In the genomic region with DNA sequence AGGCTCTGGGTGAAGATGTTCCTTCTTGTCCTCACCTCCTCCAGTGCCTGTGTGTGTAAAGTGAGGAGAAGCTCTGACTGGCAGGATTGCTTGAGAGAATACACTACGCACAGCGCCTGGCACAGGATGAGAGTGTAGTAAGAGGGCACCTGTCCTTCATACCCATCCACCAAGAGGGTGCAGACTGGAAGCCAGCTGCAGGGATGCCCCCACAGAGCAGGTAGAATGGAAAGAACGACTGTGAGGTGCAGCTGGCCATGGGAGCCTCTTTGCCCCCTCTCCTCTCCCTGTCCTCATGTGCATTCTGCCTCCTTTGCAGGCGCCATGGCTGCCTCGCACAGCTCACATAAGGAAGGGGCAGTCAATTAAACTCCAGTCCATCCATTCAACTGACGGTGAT, we compare ENCODE assay signal across 16 cellular contexts. TPM values are rescaled to one million over a fixed set of nuclear protein-coding genes. Genes with fewer than 3 reads are reported as not detected.
DNase-seq lines count a peak whose midpoint lies in the region; ATAC-seq and TF ChIP-seq lines count a peak whose summit lies in the region.
"Had no signal": no experiment of that assay in that cellular context is flagged by ENCODE, and none has a peak within 500 bp of the region (broad histone marks: within the 10 kb centered on the region; RNA-seq: fewer than 3 reads in every experiment).

No MANE protein-coding gene starts in this region.

- no peak overlapping the region for H3K4me3 Mint-ChIP-seq in activated T-cell treated with anti-CD3 and anti-CD28 coated beads, Interleukin-2, amount 50 U/mL, for 24 hours
- H3K4me3 Mint-ChIP-seq in activated T-cell treated with anti-CD3 and anti-CD28 coated beads, Interleukin-2, amount 50 U/mL, for 4 hours: no peak overlapping the region
- no peak overlapping the region for H3K4me3 Mint-ChIP-seq in activated T-helper 17 cell treated with anti-CD3 and anti-CD28 coated beads, Interleukin-2, amount 50 U/mL, for 72 hours
- no peak overlapping the region for H3K4me3 Mint-ChIP-seq in neural progenitor cell

- no peaks in the 10 kb centered on the region for H3K9me3 Mint-ChIP-seq in activated T-cell treated with anti-CD3 and anti-CD28 coated beads, Interleukin-2, amount 50 U/mL, for 24 hours
- H3K9me3 Mint-ChIP-seq in activated T-cell treated with anti-CD3 and anti-CD28 coated beads, Interleukin-2, amount 50 U/mL, for 4 hours: no peaks in the 10 kb centered on the region
- H3K9me3 Mint-ChIP-seq in activated T-helper 17 cell treated with anti-CD3 and anti-CD28 coated beads, Interleukin-2, amount 50 U/mL, for 72 hours: no peaks in the 10 kb centered on the region
- no peaks in the 10 kb centered on the region for H3K9me3 Mint-ChIP-seq in neural progenitor cell
- H3K9me3 Mint-ChIP-seq: T-helper 1 cell treated with Interleukin-12 subunit alpha and Interleukin-12 subunit beta and Interleukin-4 antibody, amounts not matched to agents 30 μg/mL and 1 μg/mL, for 36 hours had no signal

- TF ChIP-seq POLR2A in uterus (IDR thresholded peaks at IDR 0.05) (no peak), right lobe of liver (IDR thresholded peaks at IDR 0.05) (no peak)

- H3K4me1 Mint-ChIP-seq in activated T-cell treated with anti-CD3 and anti-CD28 coated beads, Interleukin-2, amount 50 U/mL, for 24 hours (ENCODE audit: low read depth): peaks cover 41% of the 10 kb centered on the region
- H3K4me1 Mint-ChIP-seq in activated T-cell treated with anti-CD3 and anti-CD28 coated beads, Interleukin-2, amount 50 U/mL, for 4 hours (ENCODE audit: low read depth): peaks cover 41% of the 10 kb centered on the region
- H3K4me1 Mint-ChIP-seq in activated T-helper 17 cell treated with anti-CD3 and anti-CD28 coated beads, Interleukin-2, amount 50 U/mL, for 72 hours: peaks cover 16% of the 10 kb centered on the region
- peaks cover 38% of the 10 kb centered on the region for H3K4me1 Mint-ChIP-seq in neural progenitor cell

- H3K79me2 ChIP-seq in neural progenitor cell (ENCODE audit: low read depth): no peaks in the 10 kb centered on the region

- H3K9me3 ChIP-seq in neural progenitor cell (ENCODE audit: low read depth) (no peaks in the 10 kb centered on the region), uterus (no peaks in the 10 kb centered on the region), right lobe of liver (no peaks in the 10 kb centered on the region)
- H3K9me3 ChIP-seq: A549; BLaER1 treated with 17β-estradiol and CSF1 and Interleukin-3, amounts not matched to agents 10 nM and 100 nM; body of pancreas; left lung; upper lobe of right lung had no signal

- H3K4me1 ChIP-seq in neural progenitor cell (peaks cover 17% of the 10 kb centered on the region), uterus (peaks cover 4 to 14% of the 10 kb centered on the region in 2 donors), right lobe of liver (peaks cover 0 to 6% (median 2%) of the 10 kb centered on the region in 4 donors)

- H3K27ac Mint-ChIP-seq in activated T-cell treated with anti-CD3 and anti-CD28 coated beads, Interleukin-2, amount 50 U/mL, for 24 hours: peak overlapping the region; percentile 76
- H3K27ac Mint-ChIP-seq in activated T-helper 17 cell treated with anti-CD3 and anti-CD28 coated beads, Interleukin-2, amount 50 U/mL, for 72 hours: peak overlapping the region; percentile 25
- H3K27ac Mint-ChIP-seq in neural progenitor cell: no peak overlapping the region

- no peak overlapping the region for H3K9ac ChIP-seq in neural progenitor cell

- H3K4me2 ChIP-seq in neural progenitor cell: peak overlapping the region; percentile 45

- intact Hi-C loops in uterus (cut with DNase I; ENCODE audit: low total_unique reads) (no loop called here), right lobe of liver (cut with DNase I) (no loop called here)

- H3K27me3 ChIP-seq in neural progenitor cell (no peaks in the 10 kb centered on the region), uterus (no peaks in the 10 kb centered on the region), right lobe of liver (no peaks in the 10 kb centered on the region)
- H3K27me3 ChIP-seq: BLaER1 treated with 17β-estradiol and CSF1 and Interleukin-3, amounts not matched to agents 10 nM and 100 nM; body of pancreas; left lung; upper lobe of right lung had no signal

- no peaks in the 10 kb centered on the region for H3K27me3 Mint-ChIP-seq in activated T-cell treated with anti-CD3 and anti-CD28 coated beads, Interleukin-2, amount 50 U/mL, for 24 hours
- H3K27me3 Mint-ChIP-seq in activated T-cell treated with anti-CD3 and anti-CD28 coated beads, Interleukin-2, amount 50 U/mL, for 4 hours (ENCODE audit: low read depth): no peaks in the 10 kb centered on the region
- H3K27me3 Mint-ChIP-seq in activated T-helper 17 cell treated with anti-CD3 and anti-CD28 coated beads, Interleukin-2, amount 50 U/mL, for 72 hours: no peaks in the 10 kb centered on the region
- peaks cover 3% of the 10 kb centered on the region for H3K27me3 Mint-ChIP-seq in neural progenitor cell (ENCODE audit: insufficient read depth, low read depth)

- H3F3A ChIP-seq in neural progenitor cell (ENCODE audit: low read depth): peaks cover 23% of the 10 kb centered on the region

- no peak for DNase-seq in activated T-cell treated with anti-CD3 and anti-CD28 coated beads, Interleukin-2, amount 50 U/mL, for 24 hours
- no peak for DNase-seq in activated T-cell treated with anti-CD3 and anti-CD28 coated beads, Interleukin-2, amount 50 U/mL, for 4 hours
- DNase-seq in neural progenitor cell (ENCODE audit: low spot score): no peak
- DNase-seq in uterus: no peak
- DNase-seq in right lobe of liver: no peak
- no peak for DNase-seq in putamen (ENCODE audit: low spot score)
- DNase-seq: GOT3, upper lobe of right lung had no signal

- H3K4me3 ChIP-seq in neural progenitor cell: no peak overlapping the region
- no peak overlapping the region for H3K4me3 ChIP-seq in uterus
- H3K4me3 ChIP-seq in right lobe of liver: no peak overlapping the region
- H3K4me3 ChIP-seq: A549; BLaER1 treated with 17β-estradiol and CSF1 and Interleukin-3, amounts not matched to agents 10 nM and 100 nM; body of pancreas; left lung; upper lobe of right lung had no signal

- peak overlapping the region; percentile 30 for H3K27ac ChIP-seq in neural progenitor cell
- peak overlapping the region; percentile 80 for H3K27ac ChIP-seq in uterus
- H3K27ac ChIP-seq in right lobe of liver: no peak overlapping the region
- H3K27ac ChIP-seq: WERI-Rb-1 had no signal

- no peak for ATAC-seq in activated T-cell treated with anti-CD3 and anti-CD28 coated beads, Interleukin-2, amount 50 U/mL, for 4 hours
- no peak for ATAC-seq in activated T-helper 17 cell treated with anti-CD3 and anti-CD28 coated beads, Interleukin-2, amount 50 U/mL, for 72 hours (replicated peaks)
- ATAC-seq in right lobe of liver: no peak
- no peak for ATAC-seq in GM19324 (IDR thresholded peaks at IDR 0.05; ENCODE audit: low FRiP score, unreplicated experiment)

- no peak for TF ChIP-seq CTCF in neural progenitor cell (IDR thresholded peaks at IDR 0.05)
- TF ChIP-seq CTCF in uterus (IDR thresholded peaks at IDR 0.05): no peak
- no peak for TF ChIP-seq CTCF in right lobe of liver (IDR thresholded peaks at IDR 0.05)

- H4K20me1 ChIP-seq in neural progenitor cell (ENCODE audit: low read depth): peaks cover 5% of the 10 kb centered on the region

- H2AFZ ChIP-seq in neural progenitor cell (replicated peaks): no peak overlapping the region

- peaks cover 56% of the 10 kb centered on the region for H3K36me3 Mint-ChIP-seq in activated T-cell treated with anti-CD3 and anti-CD28 coated beads, Interleukin-2, amount 50 U/mL, for 24 hours (ENCODE audit: low read depth)
- peaks cover 28% of the 10 kb centered on the region for H3K36me3 Mint-ChIP-seq in activated T-cell treated with anti-CD3 and anti-CD28 coated beads, Interleukin-2, amount 50 U/mL, for 4 hours (ENCODE audit: insufficient read depth)
- peaks cover 34% of the 10 kb centered on the region for H3K36me3 Mint-ChIP-seq in activated T-helper 17 cell treated with anti-CD3 and anti-CD28 coated beads, Interleukin-2, amount 50 U/mL, for 72 hours (ENCODE audit: low read depth)
- H3K36me3 Mint-ChIP-seq in neural progenitor cell: peaks cover 23% of the 10 kb centered on the region

- 80% methylated on average over 3 of the region's 6 CpGs for WGBS in right lobe of liver (ENCODE audit: insufficient coverage, low coverage, low lambda C conversion rate, missing lambda C conversion rate)

- H3K36me3 ChIP-seq in neural progenitor cell (no peaks in the 10 kb centered on the region), uterus (no peaks in the 10 kb centered on the region), right lobe of liver (peaks cover 0 to 35% (median 4%) of the 10 kb centered on the region in 4 donors)

RNA-seq across cellular contexts. Expression of gene FBXL22, which starts 12.3 kb away (rescaled TPM):
- total RNA-seq in activated T-cell treated with anti-CD3 and anti-CD28 coated beads, Interleukin-2, amount 50 U/mL, for 4 hours: 1 to 10 TPM in 1 of 3 donors, under 1 TPM in 2; 0.79 to 1.2 (median 0.87) TPM
- total RNA-seq in activated T-helper 17 cell treated with anti-CD3 and anti-CD28 coated beads, Interleukin-2, amount 50 U/mL, for 72 hours: under 1 TPM; 0.43 to 0.74 TPM
- 0.43 and 0.71 TPM in 2 replicates for total RNA-seq in neural progenitor cell (ENCODE audit: low replicate concordance)
- 10 to 100 TPM in 3 of 4 donors, 1 to 10 TPM in 1; 5.0 to 44.1 (median 25.2) TPM for total RNA-seq in uterus
- total RNA-seq in right lobe of liver: under 1 TPM in 4 of 6 experiments, not detected in 2; 0.26 to 0.56 (median 0.44) TPM
- total RNA-seq: body of pancreas had no signal

Comparison
In these comparisons a context has a peak if more than half of its experiments do, and no peak if none do; other contexts are left out.
1. H3K27ac ChIP-seq: peak in neural progenitor cell (single experiment) and uterus (2 of 2); none in right lobe of liver (0 of 3).